Comparison of ENCODE assay signal across 24 cellular contexts in genomic region chr1:31694069-31694909, GRCh38. TPM values are rescaled to one million over a fixed set of nuclear protein-coding genes. Genes with fewer than 3 reads are reported as not detected.
DNase-seq lines count a peak whose midpoint lies in the region; ATAC-seq, FAIRE-seq and TF ChIP-seq lines count a peak whose summit lies in the region.
"Had no signal": no experiment of that assay in that cellular context is flagged by ENCODE, and none has a peak within 500 bp of the region (broad histone marks: within the 10 kb centered on the region; RNA-seq: fewer than 3 reads in every experiment).

No MANE protein-coding gene starts in this region.

- peaks cover 3 to 57% of the 10 kb centered on the region in 2 experiments; a peak in 3 of 4 replicates for H3K79me1 ChIP-seq in IMR-90 (ENCODE audit: low read depth in 1 of 2, low read length in 2 of 2)

- H3K4me3 Mint-ChIP-seq in nephron = peak overlapping the region in 2 of 3 experiments; percentile 40 to 59
- H3K4me3 Mint-ChIP-seq: CD4-positive, alpha-beta T cell had no signal

- peak overlapping the region; percentile 51; the same call in 1 of the 2 replicates for H4K91ac ChIP-seq in IMR-90 (ENCODE audit: insufficient read depth, low read depth, low read length)

- POLR2A ChIA-PET in AG04449 (lab: Yijun Ruan, JAX) = interaction anchor here (1.4 kb wide), 1 partner anchor 9 kb away, joined by 3 read pairs; the partner anchor contains the start of gene COL16A1
- POLR2A ChIA-PET in IMR-90 (lab: Charles Lee; ENCODE audit: unreplicated experiment) = no interaction called here
- POLR2A ChIA-PET in PC-3 (lab: Charles Lee; ENCODE audit: unreplicated experiment) = no interaction called here

- no peaks in the 10 kb centered on the region for H3K27me3 Mint-ChIP-seq in nephron (ENCODE audit: low read depth)
- H3K27me3 Mint-ChIP-seq: CD4-positive, alpha-beta T cell had no signal

- H3K9ac ChIP-seq in IMR-90 (ENCODE audit: low read depth, low read length) (no peak overlapping the region), PC-3 (ENCODE audit: low read length) (no peak overlapping the region)
- H3K9ac ChIP-seq: KMS-11 had no signal

- no peak overlapping the region for H3K23ac ChIP-seq in IMR-90 (ENCODE audit: low read depth, low read length)

- H3K36me3 ChIP-seq in IMR-90 (ENCODE audit: control insufficient read depth, insufficient read depth, low read length) (peaks cover 72% of the 10 kb centered on the region), PC-3 (ENCODE audit: low read depth, low read length) (no peaks in the 10 kb centered on the region)
- H3K36me3 ChIP-seq: prostate gland, uterus had no signal

- no peaks in the 10 kb centered on the region for H3K9me2 ChIP-seq in PC-3 (replicated peaks; ENCODE audit: low read length)

- in situ Hi-C loops in IMR-90 (cut with MboI; ENCODE audit: low sequenced_read_pairs) = no loop called here

- intact Hi-C loops in IMR-90 (cut with micrococcal nuclease) (no loop called here), PC-3 (cut with micrococcal nuclease) (no loop called here)

- peak overlapping the region; percentile 44; the same call in 1 of the 3 replicates for H2BK15ac ChIP-seq in IMR-90 (ENCODE audit: low read depth, low read length)

- peak overlapping the region; percentile 22 for H2BK5ac ChIP-seq in IMR-90 (ENCODE audit: low read depth, low read length, poor library complexity, severe bottlenecking)

- peak overlapping the region; percentile 8; the same call in 1 of the 2 replicates for H3K27ac ChIP-seq in IMR-90 (ENCODE audit: insufficient read depth, low read length)
- no peak overlapping the region for H3K27ac ChIP-seq in PC-3 (ENCODE audit: low read length)
- H3K27ac ChIP-seq: KMS-11, prostate gland, uterus had no signal

- no peak overlapping the region for H3K56ac ChIP-seq in IMR-90 (ENCODE audit: extremely low read depth, insufficient read depth, low read length)

- H3K9me1 ChIP-seq in IMR-90 (ENCODE audit: insufficient read depth, low read length) = peaks cover 23% of the 10 kb centered on the region

- FAIRE-seq in RCC 7860 (lab: Jason Lieb, UNC) = no peak
- FAIRE-seq: bronchial epithelial cell, G401.6 had no signal

- H3K4me1 ChIP-seq in IMR-90 (ENCODE audit: control insufficient read depth, insufficient read depth, low read length) (peaks cover 25% of the 10 kb centered on the region), PC-3 (ENCODE audit: insufficient read depth, low read length) (peaks cover 17% of the 10 kb centered on the region)
- H3K4me1 ChIP-seq: prostate gland, uterus had no signal

- 0 out of 2 replicates have a peak overlapping the region, but pooled peaks have one; percentile 4 for H3K14ac ChIP-seq in IMR-90 (replicated peaks; ENCODE audit: low read depth, low read length)

- peaks cover 12% of the 10 kb centered on the region for H3K36me3 Mint-ChIP-seq in nephron (ENCODE audit: low read depth)

- peaks cover 53% of the 10 kb centered on the region for H3K4me1 Mint-ChIP-seq in nephron

- H3K9me3 Mint-ChIP-seq in nephron = no peaks in the 10 kb centered on the region
- H3K9me3 Mint-ChIP-seq: CD4-positive, alpha-beta T cell had no signal

- H4K5ac ChIP-seq in IMR-90 (ENCODE audit: low read depth, low read length) = no peak overlapping the region

- no peak overlapping the region; a peak in 1 of 4 replicates for H4K8ac ChIP-seq in IMR-90 (ENCODE audit: low read depth in 2 of 2, low read length in 2 of 2)

- no TSS peak for BruUV-seq in IMR-90 (replicated peaks; lab: Mats Ljungman, UMichigan)
- no TSS peak for BruUV-seq in PC-3 (replicated peaks; lab: Mats Ljungman, UMichigan)

- H3K4me2 ChIP-seq in IMR-90 (ENCODE audit: low read depth, low read length) = no peak overlapping the region
- H3K4me2 ChIP-seq in PC-3 (ENCODE audit: low read length) = no peak overlapping the region
- H3K4me2 ChIP-seq: KMS-11 had no signal

- H4K20me1 ChIP-seq in IMR-90 (ENCODE audit: insufficient read depth, low read length) (no peaks in the 10 kb centered on the region), PC-3 (ENCODE audit: low read length) (no peaks in the 10 kb centered on the region)

- TF ChIP-seq CTCF in AG04449 (IDR thresholded peaks at IDR 0.05; ENCODE audit: insufficient read depth, low read length, missing control alignments) (peak; percentile 3), IMR-90 (conservative IDR thresholded peaks at IDR 0.05; ENCODE audit: low read depth, low read length) (no peak), choroid plexus epithelial cell (conservative IDR thresholded peaks at IDR 0.05; ENCODE audit: low read depth, low read length) (peak; percentile 12), nephron (IDR thresholded peaks at IDR 0.05; ENCODE audit: unreplicated experiment in 3 of 3) (no peak), PC-3 (conservative IDR thresholded peaks at IDR 0.05; ENCODE audit: low read depth, low read length) (no peak)

- no peak overlapping the region for H3K4me3 ChIP-seq in AG04449 (ENCODE audit: low read depth, low read length)
- H3K4me3 ChIP-seq in IMR-90 (ENCODE audit: insufficient read depth, low read depth, low read length) = no peak overlapping the region
- no peak overlapping the region for H3K4me3 ChIP-seq in choroid plexus epithelial cell (ENCODE audit: low read depth, low read length)
- no peak overlapping the region for H3K4me3 ChIP-seq in PC-3 (ENCODE audit: low read length)
- H3K4me3 ChIP-seq: prostate gland, uterus had no signal

- peak overlapping the region; percentile 81 for H3K4ac ChIP-seq in IMR-90 (ENCODE audit: low read depth, low read length)

- H2BK120ac ChIP-seq in IMR-90 (ENCODE audit: low read depth, low read length) = peak overlapping the region; percentile 45

- peak overlapping the region; percentile 76 to 93 (median 91) for H3K27ac Mint-ChIP-seq in nephron
- H3K27ac Mint-ChIP-seq: CD4-positive, alpha-beta T cell had no signal

- H2AFZ ChIP-seq in IMR-90 (replicated peaks; ENCODE audit: low read length, poor library complexity) (no peak overlapping the region), PC-3 (ENCODE audit: low read length) (no peak overlapping the region)

- H2AK5ac ChIP-seq in IMR-90 (ENCODE audit: low read depth, low read length) = peak overlapping the region; percentile 78

- peak overlapping the region; percentile 57 for H2AK9ac ChIP-seq in IMR-90 (replicated peaks; ENCODE audit: low read depth, low read length, poor library complexity)

- 0% methylated on average over 1 of the region's 8 CpGs; no CpG with 5 or more reads in 1 of the 2 experiments for WGBS in IMR-90 (ENCODE audit: extremely low coverage in 2 of 2, insufficient read length in 1 of 2), 2 experiments

- H3K27me3 ChIP-seq in IMR-90 (ENCODE audit: control insufficient read depth, insufficient read depth, low read length) (no peaks in the 10 kb centered on the region), PC-3 (ENCODE audit: low read length) (no peaks in the 10 kb centered on the region)
- H3K27me3 ChIP-seq: uterus had no signal

- ATAC-seq in IMR-90 (ENCODE audit: low read depth) (no peak), PC-3 (no peak)
- ATAC-seq: HCT116, Panc1 had no signal

- no peaks in the 10 kb centered on the region for H3K79me2 ChIP-seq in PC-3 (ENCODE audit: low read length)

- dilution Hi-C loops in IMR-90 (cut with HindIII; ENCODE audit: low sequenced_read_pairs, unreplicated experiment) = no loop called here

- H3K9me3 ChIP-seq in IMR-90 (ENCODE audit: control insufficient read depth, insufficient read depth, low read length) (no peaks in the 10 kb centered on the region), PC-3 (ENCODE audit: low read length) (no peaks in the 10 kb centered on the region)
- H3K9me3 ChIP-seq: prostate gland, uterus had no signal

- 0 out of 2 replicates have a peak overlapping the region, but pooled peaks have one; percentile 0 for H2BK20ac ChIP-seq in IMR-90 (ENCODE audit: low read depth, low read length)

- no peak for DNase-seq in AG04449 (ENCODE audit: low read depth, low spot score)
- peak; percentile 15 for DNase-seq in IMR-90
- peak; percentile 41 for DNase-seq in choroid plexus epithelial cell (ENCODE audit: low read depth)
- DNase-seq in PC-3 = no peak
- DNase-seq in RCC 7860 (ENCODE audit: low spot score) = no peak
- DNase-seq in NCI-H774 (lab: John Stamatoyannopoulos, UW) = no peak
- DNase-seq in SW480 (ENCODE audit: low spot score) = no peak
- DNase-seq: activated CD4-positive, alpha-beta T cell treated with anti-CD3 and anti-CD28 coated beads, Interleukin-2, amount 50 U/mL, for 48 hours; activated CD8-positive, alpha-beta memory T cell treated with anti-CD3 and anti-CD28 coated beads, Interleukin-2, amount 50 U/mL, for 48 hours; activated gamma-delta T cell; CD4-positive, alpha-beta T cell; dermis blood vessel endothelial cell; MV-4-11; NCI-H1694; NK-92 treated with Interleukin-12 subunit alpha and Interleukin-12 subunit beta, amount 100 ng/mL, for 24 hours; uterus had no signal

- H3K18ac ChIP-seq in IMR-90 (ENCODE audit: low read depth, low read length) = no peak overlapping the region

- TF ChIP-seq POLR2A in IMR-90 (IDR thresholded peaks at IDR 0.05; ENCODE audit: low read depth, low read length) = no peak

- H3F3A ChIP-seq in PC-3 (ENCODE audit: low read length, unreplicated experiment) = no peaks in the 10 kb centered on the region

- CTCF ChIA-PET in AG04449 (lab: Yijun Ruan, JAX) = interaction anchor here (0.7 to 3.8 kb wide), 4 partner anchors 10 to 51 kb away, joined by 3 to 18 read pairs (median 6); partner anchors contain the start of gene COL16A1
- CTCF ChIA-PET in IMR-90 (lab: Yijun Ruan, JAX) = no interaction called here
- CTCF ChIA-PET in PC-3 (lab: Charles Lee) = no interaction called here

- TF ChIP-seq RAD21 in IMR-90 (IDR thresholded peaks at IDR 0.05; ENCODE audit: low read length) = no peak

TF ChIP-seq in IMR-90, 13 proteins besides CTCF, POLR2A, EP300 and RAD21:
- no peak for TF ChIP-seq MAFK (IDR thresholded peaks at IDR 0.05; ENCODE audit: low read depth, low read length)

RNA-seq across cellular contexts. Expression of gene COL16A1, which starts 9.5 kb away (rescaled TPM):
- total RNA-seq in IMR-90 (2012; rRNA removed) (28.6 and 34.2 TPM in 2 replicates), PC-3 (2014; rRNA removed) (1.7 and 5.0 TPM in 2 replicates)
- 62.8 and 65.2 TPM in 2 replicates for polyA plus RNA-seq in IMR-90 (2012; rRNA removed)
- polyA plus RNA-seq in IMR-90 (2012; cell fraction: cytosol; rRNA removed) = 30.1 and 39.5 TPM in 2 replicates
- polyA plus RNA-seq in IMR-90 (2012; cell fraction: nucleus; rRNA removed; ENCODE audit: low replicate concordance) = 228 and 260 TPM in 2 replicates
- total RNA-seq: CD4-positive, alpha-beta T cell; T-helper 2 cell treated with Interferon-gamma antibody and Interleukin-4, amounts not matched to agents 100 ng/mL and 5 ng/mL, for 36 hours had no signal

RNA-seq across cellular contexts. Expression of gene PEF1, which starts 49.6 kb away (rescaled TPM):
- total RNA-seq in IMR-90 (2012; rRNA removed) (90.0 and 104 TPM in 2 replicates), PC-3 (2014; rRNA removed) (88.4 and 91.6 TPM in 2 replicates)
- polyA plus RNA-seq in IMR-90 (2012; rRNA removed) = 84.2 TPM in 2 replicates
- 60.3 and 78.3 TPM in 2 replicates for polyA plus RNA-seq in IMR-90 (2012; cell fraction: cytosol; rRNA removed)
- 41.2 and 50.2 TPM in 2 replicates for polyA plus RNA-seq in IMR-90 (2012; cell fraction: nucleus; rRNA removed; ENCODE audit: low replicate concordance)

Comparison
In these comparisons a context has a peak if more than half of its experiments do, and no peak if none do; other contexts are left out.
1. DNase-seq: peak in IMR-90 (single experiment) and choroid plexus epithelial cell (single experiment); none in AG04449 (single experiment), PC-3 (single experiment), RCC 7860 (single experiment), NCI-H774 (single experiment) and SW480 (single experiment).
2. CTCF ChIP-seq: peak in AG04449 (single experiment) and choroid plexus epithelial cell (single experiment); none in IMR-90 (single experiment), nephron (0 of 3) and PC-3 (single experiment).